ENCODE assay signal across 15 cellular contexts in genomic region chr1:26555550-26555981, GRCh38. TPM values are rescaled to one million over a fixed set of nuclear protein-coding genes. Genes with fewer than 3 reads are reported as not detected.
A peak's percentile ranks its signal among the peaks of the same experiment; 100 is the strongest.
DNase-seq lines count a peak whose midpoint lies in the region; ATAC-seq and TF ChIP-seq lines count a peak whose summit lies in the region.
"Had no signal": no experiment of that assay in that cellular context is flagged by ENCODE, and none has a peak within 500 bp of the region (broad histone marks: within the 10 kb centered on the region; RNA-seq: fewer than 3 reads in every experiment).

No MANE protein-coding gene starts in this region.

- WGBS in endodermal cell (ENCODE audit: insufficient coverage in 1 of 2, insufficient read length in 1 of 2), 2 experiments, result 80 to 91% methylated on average over 3 to 11 of the region's 11 CpGs

- H3K36me3 ChIP-seq in Panc1 (ENCODE audit: control insufficient read depth, insufficient read depth, low read length) (no peaks in the 10 kb centered on the region; the same call in 1 of the 2 replicates), endodermal cell (ENCODE audit: control insufficient read depth, insufficient read depth, low read length) (peaks cover 24% of the 10 kb centered on the region), osteoblast (ENCODE audit: insufficient read depth, low read length) (no peaks in the 10 kb centered on the region)
- H3K36me3 ChIP-seq: ascending aorta, ovary had no signal

- H3K4me1 ChIP-seq in Panc1 (ENCODE audit: control insufficient read depth, insufficient read depth, low read length), result no peaks in the 10 kb centered on the region
- H3K4me1 ChIP-seq in endodermal cell (ENCODE audit: control insufficient read depth, insufficient read depth, low read length), result no peaks in the 10 kb centered on the region
- peaks cover 14% of the 10 kb centered on the region for H3K4me1 ChIP-seq in osteoblast (ENCODE audit: insufficient read depth, low read length)
- H3K4me1 ChIP-seq: ascending aorta had no signal

- peaks cover 43% of the 10 kb centered on the region for H3K36me3 Mint-ChIP-seq in endodermal cell (ENCODE audit: low read depth)

- H3K4me1 Mint-ChIP-seq in endodermal cell, result no peaks in the 10 kb centered on the region

- no peaks in the 10 kb centered on the region for H3K9me3 Mint-ChIP-seq in endodermal cell
- H3K9me3 Mint-ChIP-seq: CD4-positive, alpha-beta T cell had no signal

- no peak for TF ChIP-seq CTCF in Panc1 (IDR thresholded peaks at IDR 0.05)
- no peak for TF ChIP-seq CTCF in endodermal cell (conservative IDR thresholded peaks at IDR 0.05)
- no peak for TF ChIP-seq CTCF in osteoblast (IDR thresholded peaks at IDR 0.05; ENCODE audit: extremely low read depth, low read depth, low read length)

- DNase-seq in GF-D8 (lab: John Stamatoyannopoulos, UW) (peak; percentile 59), Panc1 (ENCODE audit: low read depth, low spot score) (no peak), endodermal cell (no peak), osteoblast (ENCODE audit: insufficient read length, low spot score, missing footprints) (peak; percentile 87), HPDE6-E6E7 (ENCODE audit: extremely low spot score) (no peak), NCI-H1694 (lab: John Stamatoyannopoulos, UW) (no peak)
- DNase-seq: activated CD8-positive, alpha-beta memory T cell treated with anti-CD3 and anti-CD28 coated beads, Interleukin-2, amount 50 U/mL, for 48 hours; CD4-positive, alpha-beta T cell; heart right ventricle; NCI-H345; ovary; stimulated activated CD4-positive, alpha-beta T cell treated with anti-CD3 and anti-CD28 coated beads, Interleukin-2, amount 100 ng/mL, for 48 hours had no signal

- in situ Hi-C loops in Panc1 (cut with HindIII; ENCODE audit: low pct_unique_long_range_greater_than_20kb, low sequenced_read_pairs), result no loop called here

- no peak overlapping the region for H3K27ac ChIP-seq in Panc1 (ENCODE audit: low read length)
- H3K27ac ChIP-seq in endodermal cell (ENCODE audit: low read depth, low read length), result peak overlapping the region; percentile 47
- H3K27ac ChIP-seq in osteoblast (ENCODE audit: low read depth, low read length), result no peak overlapping the region
- H3K27ac ChIP-seq: ascending aorta, heart right ventricle, ovary had no signal

- H3K79me2 ChIP-seq in osteoblast (ENCODE audit: insufficient read depth, low read length), result no peaks in the 10 kb centered on the region

- CTCF ChIA-PET in Panc1 (lab: Charles Lee), result no interaction called here

- H3K9me3 ChIP-seq in Panc1 (ENCODE audit: control insufficient read depth, insufficient read depth, low read depth, low read length) (no peaks in the 10 kb centered on the region), endodermal cell (ENCODE audit: control insufficient read depth, low read length) (no peaks in the 10 kb centered on the region), osteoblast (ENCODE audit: low read depth, low read length) (no peaks in the 10 kb centered on the region)
- H3K9me3 ChIP-seq: ascending aorta, heart right ventricle, ovary had no signal

- H3K27me3 Mint-ChIP-seq in endodermal cell (ENCODE audit: insufficient read depth), result no peaks in the 10 kb centered on the region
- H3K27me3 Mint-ChIP-seq: CD4-positive, alpha-beta T cell had no signal

- no TSS peak for BruUV-seq in Panc1 (replicated peaks; lab: Mats Ljungman, UMichigan)

- POLR2A ChIA-PET in Panc1 (lab: Charles Lee), result no interaction called here

- no peak overlapping the region for H3K4me3 Mint-ChIP-seq in endodermal cell
- H3K4me3 Mint-ChIP-seq: CD4-positive, alpha-beta T cell had no signal

- H2AFZ ChIP-seq in osteoblast (ENCODE audit: low read length), result peak overlapping the region; percentile 42

- H3K4me3 ChIP-seq in Panc1 (ENCODE audit: low read depth in 2 of 2, low read length in 2 of 2) (no peak overlapping the region), endodermal cell (ENCODE audit: low read length) (no peak overlapping the region), osteoblast (ENCODE audit: insufficient read depth, low read length) (no peak overlapping the region)
- H3K4me3 ChIP-seq: ascending aorta, heart right ventricle, ovary had no signal

- H3K9ac ChIP-seq in endodermal cell (ENCODE audit: extremely low read depth, low read length, poor library complexity, severe bottlenecking), result no peak overlapping the region

- no peak overlapping the region for H3K4me2 ChIP-seq in osteoblast (ENCODE audit: insufficient read depth, low read length)

- ATAC-seq in Panc1 (0 out of 2 replicates have a peak, but pooled peaks have one; percentile 8), GM18498 (IDR thresholded peaks at IDR 0.05; ENCODE audit: unreplicated experiment) (no peak), GM21786 (IDR thresholded peaks at IDR 0.05; ENCODE audit: unreplicated experiment) (no peak)

- intact Hi-C loops in Panc1 (cut with micrococcal nuclease; ENCODE audit: unreplicated experiment), result no loop called here

- no peaks in the 10 kb centered on the region for H4K20me1 ChIP-seq in osteoblast (ENCODE audit: insufficient read depth, low read length)

- H3K27ac Mint-ChIP-seq in endodermal cell, result no peak overlapping the region
- H3K27ac Mint-ChIP-seq: CD4-positive, alpha-beta T cell had no signal

- H3K27me3 ChIP-seq in Panc1 (ENCODE audit: control insufficient read depth, insufficient read depth, low read length) (no peaks in the 10 kb centered on the region), endodermal cell (ENCODE audit: control insufficient read depth, insufficient read depth, low read length, poor library complexity, severe bottlenecking) (no peaks in the 10 kb centered on the region), osteoblast (ENCODE audit: insufficient read depth, low read length) (no peaks in the 10 kb centered on the region)
- H3K27me3 ChIP-seq: ascending aorta, heart right ventricle, ovary had no signal

RNA-seq across cellular contexts. Expression of gene RPS6KA1, which starts 26.0 kb away (rescaled TPM):
- 44.0 TPM for total RNA-seq in Panc1 (2021; ENCODE audit: unreplicated experiment)
- 32.1 TPM for polyA plus RNA-seq in Panc1 (2012; ENCODE audit: insufficient read length)
- 10 to 100 TPM; 41.3 TPM for total RNA-seq in endodermal cell
- polyA plus RNA-seq in endodermal cell (2013, experiment 1 of 2), result 17.8 TPM
- 15.9 TPM for polyA plus RNA-seq in endodermal cell (2013, experiment 2 of 2)
- 2.2 and 2.4 TPM in 2 replicates for total RNA-seq in osteoblast

Comparison
In these comparisons a context has a peak if more than half of its experiments do, and no peak if none do; other contexts are left out.
1. DNase-seq: peak in GF-D8 (single experiment) and osteoblast (single experiment); none in Panc1 (single experiment), endodermal cell (single experiment), HPDE6-E6E7 (single experiment) and NCI-H1694 (single experiment).
2. RNA of gene RPS6KA1, which starts 26.0 kb away (total RNA-seq): 44.0 TPM in Panc1 (single experiment) and 41.3 TPM in endodermal cell; 2.2 to 2.4 TPM in osteoblast; every median in the first group is over 10 times any median in the second.